Comparison of ENCODE assay signal across 14 cellular contexts in the genomic region with DNA sequence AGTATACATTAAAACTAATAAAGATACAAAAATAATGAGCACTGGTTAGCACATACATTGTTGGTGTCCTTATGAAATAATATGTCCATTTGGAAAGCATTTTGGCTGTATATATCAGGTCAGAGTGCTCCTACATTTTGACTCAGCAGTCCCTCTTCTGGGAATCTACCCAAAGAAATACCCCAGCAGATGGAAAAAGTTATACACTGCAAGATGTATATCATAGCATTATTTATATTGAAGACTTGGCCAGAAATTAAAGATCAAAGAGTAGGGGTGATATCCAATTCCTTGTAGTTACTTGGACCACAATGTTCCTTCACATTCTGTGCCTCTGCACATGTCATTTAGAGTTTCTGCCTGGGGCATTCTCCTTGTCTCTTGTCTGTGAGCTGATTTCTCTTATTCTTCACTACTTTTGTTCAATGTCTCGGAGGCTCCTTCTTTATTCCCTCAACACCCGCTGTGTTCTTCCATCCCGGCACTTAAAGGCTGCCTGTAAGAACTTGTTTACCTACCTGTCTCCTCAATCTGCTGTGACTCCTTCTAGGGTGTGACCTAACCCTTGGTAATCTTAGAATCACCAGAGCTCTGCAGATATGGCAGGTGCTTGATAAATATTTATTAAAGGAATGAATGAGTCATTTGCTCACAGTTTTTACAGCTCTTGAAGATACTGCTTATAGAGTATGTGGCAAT. TPM values are rescaled to one million over a fixed set of nuclear protein-coding genes. Genes with fewer than 3 reads are reported as not detected.
DNase-seq lines count a peak whose midpoint lies in the region; ATAC-seq, FAIRE-seq and TF ChIP-seq lines count a peak whose summit lies in the region.
"Had no signal": no experiment of that assay in that cellular context is flagged by ENCODE, and none has a peak within 500 bp of the region (broad histone marks: within the 10 kb centered on the region; RNA-seq: fewer than 3 reads in every experiment).

No MANE protein-coding gene starts in this region.

- no peaks in the 10 kb centered on the region for H3K9me3 ChIP-seq in pancreas

- no peak for FAIRE-seq in pancreas (lab: Jason Lieb, UNC)
- FAIRE-seq: A204.1 had no signal

- ATAC-seq in pancreas, result peak; percentile 25 to 41 (median 32)
- ATAC-seq: activated T-cell treated with anti-CD3 and anti-CD28 coated beads, Interleukin-2, amount 50 U/mL, for 4 hours had no signal

- no peaks in the 10 kb centered on the region for H3K27me3 ChIP-seq in pancreas

- H3K27ac ChIP-seq in pancreas, result no peak overlapping the region

- no peak for TF ChIP-seq CTCF in epithelial cell of esophagus (IDR thresholded peaks at IDR 0.05; ENCODE audit: insufficient read depth, low read depth, low read length, missing control alignments)
- TF ChIP-seq CTCF in pancreas (IDR thresholded peaks at IDR 0.05), result no peak

- H3K4me3 ChIP-seq in epithelial cell of esophagus (ENCODE audit: low read length) (no peak overlapping the region), pancreas (no peak overlapping the region)

- H3K36me3 ChIP-seq in pancreas, result no peaks in the 10 kb centered on the region

- peak; percentile 4 for DNase-seq in NCI-H510A treated with DMSO at 0.1 percent for 48 hours (lab: John Stamatoyannopoulos, UW)
- no peak for DNase-seq in NCI-H510A (lab: John Stamatoyannopoulos, UW)
- peak; percentile 39 for DNase-seq in NCI-H226
- peak; percentile 96 for DNase-seq in epithelial cell of esophagus (ENCODE audit: low read depth)
- no peak for DNase-seq in pancreas
- DNase-seq in DMS79 (lab: John Stamatoyannopoulos, UW), result no peak
- no peak for DNase-seq in mucosa of gallbladder (ENCODE audit: low spot score)
- DNase-seq in glomerular visceral epithelial cell (ENCODE audit: extremely low spot score), result no peak
- DNase-seq: activated T-cell treated with anti-CD3 and anti-CD28 coated beads, Interleukin-2, amount 50 U/mL, for 4 hours; KG1; NCI-H526 treated with DMSO at 0.1 percent for 48 hours; nephron progenitor cell; T-helper 2 cell had no signal

- peaks cover 10 to 11% (median 10%) of the 10 kb centered on the region in 3 donors for H3K4me1 ChIP-seq in pancreas

- intact Hi-C loops in pancreas (cut with DNase I), result no loop called here

- 35 to 37% methylated on average over 3 of the region's 3 CpGs for WGBS in pancreas, 2 donors

RNA-seq across cellular contexts. Expression of gene TSPAN5, which starts 3.1 kb away (rescaled TPM):
- total RNA-seq in pancreas (1 to 10 TPM in 4 of 6 donors, under 1 TPM in 2; 0.23 to 2.6 (median 1.5) TPM), mucosa of gallbladder (3.2 TPM)
- polyA plus RNA-seq in pancreas, result 1 to 10 TPM in 1 of 2 donors, under 1 TPM in 1; 0.99 to 1.1 TPM

Comparison
In these comparisons a context has a peak if more than half of its experiments do, and no peak if none do; other contexts are left out.
1. DNase-seq: peak in NCI-H510A treated with DMSO at 0.1 percent for 48 hours (single experiment), NCI-H226 (single experiment) and epithelial cell of esophagus (single experiment); none in NCI-H510A (single experiment), pancreas (0 of 6), DMS79 (single experiment), mucosa of gallbladder (single experiment) and glomerular visceral epithelial cell (single experiment).